19 cellular contexts compared by ENCODE assay signal in genomic region chr1:33162141-33162540, GRCh38. TPM values are rescaled to one million over a fixed set of nuclear protein-coding genes. Genes with fewer than 3 reads are reported as not detected.
A peak's percentile ranks its signal among the peaks of the same experiment; 100 is the strongest.
DNase-seq lines count a peak whose midpoint lies in the region; TF ChIP-seq lines count a peak whose summit lies in the region.
"Had no signal": no experiment of that assay in that cellular context is flagged by ENCODE, and none has a peak within 500 bp of the region (broad histone marks: within the 10 kb centered on the region; RNA-seq: fewer than 3 reads in every experiment).

No MANE protein-coding gene starts in this region.

- peak overlapping the region; percentile 27 for H2BK120ac ChIP-seq in neuronal stem cell (ENCODE audit: low read depth, low read length)

- no peaks in the 10 kb centered on the region for H3K36me3 ChIP-seq in hepatocyte (replicated peaks; ENCODE audit: insufficient read depth, low read depth)
- H3K36me3 ChIP-seq in neuronal stem cell (replicated peaks in 1 of 2; ENCODE audit: control insufficient read depth in 2 of 2, insufficient read depth in 2 of 2, low read length in 2 of 2): peaks cover 3 to 57% of the 10 kb centered on the region in 2 donors
- H3K36me3 ChIP-seq: BE2C, MG63 had no signal

- peak overlapping the region; percentile 49 for H2AK5ac ChIP-seq in neuronal stem cell (ENCODE audit: low read depth, low read length)

- H3K27ac ChIP-seq in hepatocyte (peak overlapping the region; percentile 43), neuronal stem cell (replicated peaks; ENCODE audit: low read length) (no peak overlapping the region)

- H3K27me3 ChIP-seq in hepatocyte (no peaks in the 10 kb centered on the region), neuronal stem cell (ENCODE audit: control insufficient read depth in 3 of 3, insufficient read depth in 3 of 3, low read depth in 1 of 3, low read length in 3 of 3) (no peaks in the 10 kb centered on the region)
- H3K27me3 ChIP-seq: BE2C, MG63 had no signal

- TF ChIP-seq CTCF in hepatocyte (IDR thresholded peaks at IDR 0.05; ENCODE audit: poor library complexity): no peak

- H2BK12ac ChIP-seq in neuronal stem cell (ENCODE audit: low read length): no peak overlapping the region

- H3K4me2 ChIP-seq in hepatocyte (no peak overlapping the region), neuronal stem cell (ENCODE audit: insufficient read depth, low read length, poor library complexity, severe bottlenecking) (no peak overlapping the region)

- no peak overlapping the region for H4K8ac ChIP-seq in neuronal stem cell (ENCODE audit: low read depth, low read length)

- H2AFZ ChIP-seq in hepatocyte: no peak overlapping the region
- no peak overlapping the region for H2AFZ ChIP-seq in neuronal stem cell (ENCODE audit: low read length)

- H3K18ac ChIP-seq in neuronal stem cell (ENCODE audit: low read length): peak overlapping the region; percentile 1

- 91% methylated on average over 2 of the region's 2 CpGs for WGBS in hepatocyte (ENCODE audit: low lambda C conversion rate, missing lambda C conversion rate)
- no CpG with 5 or more reads among the region's 2 CpGs for WGBS in neuronal stem cell (ENCODE audit: extremely low coverage in 2 of 2, insufficient read length in 2 of 2, insufficient replicate concordance in 1 of 2), 2 donors

- H3K4me3 Mint-ChIP-seq in activated T-cell treated with anti-CD3 and anti-CD28 coated beads, Interleukin-2, amount 50 U/mL, for 24 hours: no peak overlapping the region
- H3K4me3 Mint-ChIP-seq: CD4-positive, CD25-positive, alpha-beta regulatory T cell had no signal

- H3K27me3 Mint-ChIP-seq in activated T-cell treated with anti-CD3 and anti-CD28 coated beads, Interleukin-2, amount 50 U/mL, for 24 hours: no peaks in the 10 kb centered on the region
- H3K27me3 Mint-ChIP-seq: CD4-positive, CD25-positive, alpha-beta regulatory T cell had no signal

- DNase-seq in activated T-cell treated with anti-CD3 and anti-CD28 coated beads, Interleukin-2, amount 50 U/mL, for 24 hours: no peak
- DNase-seq in activated T-cell treated with anti-CD3 and anti-CD28 coated beads for 4 hours (no peak), hepatocyte (ENCODE audit: low spot score) (no peak), neuronal stem cell (ENCODE audit: low spot score) (no peak), ecto neural progenitor cell (ENCODE audit: low spot score) (no peak), AG20443 (ENCODE audit: low spot score) (no peak), germinal center (ENCODE audit: low spot score) (no peak), DMS53 treated with DMSO at 0.1 percent for 48 hours (lab: John Stamatoyannopoulos, UW; ENCODE audit: unreplicated experiment) (no peak)
- DNase-seq: 8988T; BE2C; Caco-2; CD4-positive, CD25-positive, alpha-beta regulatory T cell; GF-D8; HCEC 1CT; Kasumi-1; MG63; NCI-H2081 treated with DMSO at 0.1 percent for 48 hours; NK-92 treated with Interleukin-12 subunit alpha and Interleukin-12 subunit beta, amount 100 ng/mL, for 24 hours; Right ventricle myocardium superior had no signal

- peaks cover 43% of the 10 kb centered on the region for H3K36me3 Mint-ChIP-seq in activated T-cell treated with anti-CD3 and anti-CD28 coated beads, Interleukin-2, amount 50 U/mL, for 24 hours (ENCODE audit: low read depth)

- H3K4me1 ChIP-seq in hepatocyte (ENCODE audit: insufficient read depth) (peaks cover 17% of the 10 kb centered on the region), neuronal stem cell (ENCODE audit: control insufficient read depth in 2 of 2, insufficient read depth in 1 of 2, low read depth in 1 of 2, low read length in 2 of 2) (peaks cover 26 to 41% of the 10 kb centered on the region in 2 donors)
- H3K4me1 ChIP-seq: Caco-2 had no signal

- no peaks in the 10 kb centered on the region for H3K4me1 Mint-ChIP-seq in activated T-cell treated with anti-CD3 and anti-CD28 coated beads, Interleukin-2, amount 50 U/mL, for 24 hours (ENCODE audit: low read depth)

- no peaks in the 10 kb centered on the region for H3K79me2 ChIP-seq in hepatocyte

- no peak overlapping the region for H3K23ac ChIP-seq in neuronal stem cell (ENCODE audit: low read depth, low read length, poor library complexity)

- H3K9me3 Mint-ChIP-seq in activated T-cell treated with anti-CD3 and anti-CD28 coated beads, Interleukin-2, amount 50 U/mL, for 24 hours: no peaks in the 10 kb centered on the region
- H3K9me3 Mint-ChIP-seq: CD4-positive, CD25-positive, alpha-beta regulatory T cell had no signal

- H4K91ac ChIP-seq in neuronal stem cell (ENCODE audit: low read depth, low read length, poor library complexity): no peak overlapping the region

- peaks cover 3% of the 10 kb centered on the region for H3K79me1 ChIP-seq in neuronal stem cell (ENCODE audit: low read depth, low read length)

- H2BK15ac ChIP-seq in neuronal stem cell (ENCODE audit: low read length): no peak overlapping the region

- no peak overlapping the region for H2BK5ac ChIP-seq in neuronal stem cell (ENCODE audit: low read length)

- H3K27ac Mint-ChIP-seq in activated T-cell treated with anti-CD3 and anti-CD28 coated beads, Interleukin-2, amount 50 U/mL, for 24 hours: peak overlapping the region; percentile 29

- H3K9me3 ChIP-seq in hepatocyte (ENCODE audit: low read depth): no peaks in the 10 kb centered on the region
- H3K9me3 ChIP-seq in neuronal stem cell (replicated peaks in 1 of 2; ENCODE audit: control insufficient read depth in 2 of 2, insufficient read depth in 1 of 2, low read depth in 1 of 2, low read length in 2 of 2): peaks cover 0 to 14% of the 10 kb centered on the region in 2 donors
- H3K9me3 ChIP-seq: BE2C, Caco-2, MG63 had no signal

- no peak overlapping the region for H3K4me3 ChIP-seq in hepatocyte
- H3K4me3 ChIP-seq in neuronal stem cell (ENCODE audit: low read length in 2 of 2): no peak overlapping the region
- H3K4me3 ChIP-seq: MG63 had no signal

- no peaks in the 10 kb centered on the region for H3K9me2 ChIP-seq in hepatocyte (replicated peaks; ENCODE audit: insufficient read depth)

- no peak overlapping the region for H3K14ac ChIP-seq in neuronal stem cell (ENCODE audit: low read length)

- H3K9ac ChIP-seq in neuronal stem cell (ENCODE audit: low read depth, low read length, poor library complexity): no peak overlapping the region

- H3K4ac ChIP-seq in neuronal stem cell (ENCODE audit: low read length): no peak overlapping the region

- no peaks in the 10 kb centered on the region for H4K20me1 ChIP-seq in hepatocyte (ENCODE audit: insufficient read depth, poor library complexity, severe bottlenecking)

RNA-seq across cellular contexts. Expression of gene TRIM62, which starts 19.7 kb away (rescaled TPM):
- 2.1 and 2.5 TPM in 2 replicates for total RNA-seq in hepatocyte
- polyA plus RNA-seq in hepatocyte: 1.3 and 4.2 TPM in 2 replicates
- 3.4 TPM for polyA plus RNA-seq in neuronal stem cell (2013, experiment 1 of 2)
- polyA plus RNA-seq in neuronal stem cell (2013, experiment 2 of 2): 3.4 TPM
